ENCODE assay signal across 1 cellular context in the genomic region with DNA sequence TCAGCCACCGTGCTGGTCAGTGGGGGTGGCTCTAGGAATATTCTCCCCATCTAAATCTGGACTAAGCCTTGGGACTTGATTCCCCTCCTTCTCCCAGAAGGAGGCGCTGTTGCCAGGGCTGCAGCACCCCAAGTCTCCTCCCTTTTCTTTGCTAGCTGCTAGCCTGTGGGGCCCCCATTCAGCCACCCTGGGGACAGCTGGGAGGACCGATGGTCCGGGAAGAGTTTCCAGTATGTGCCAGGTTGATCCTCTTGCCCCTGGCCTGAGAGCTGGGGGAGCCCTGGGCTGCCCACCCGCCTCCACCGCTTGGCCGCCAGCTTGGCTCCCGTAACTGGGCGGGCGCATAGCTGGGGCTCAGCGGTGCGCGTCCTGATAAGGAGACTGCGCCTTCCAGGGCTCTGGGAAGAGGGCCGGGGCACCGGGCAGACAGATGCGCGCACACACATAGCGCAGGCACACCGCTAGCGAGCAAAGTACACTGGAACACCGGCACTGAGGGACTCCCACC.
TF ChIP-seq lines count a peak whose summit lies in the region.

No MANE protein-coding gene starts in this region.

TF ChIP-seq in GM12878, 131 proteins besides CTCF, POLR2A, EP300 and RAD21 (continued from another document):
- no peak for TF ChIP-seq BCL3 (IDR thresholded peaks at IDR 0.05; ENCODE audit: borderline replicate concordance, insufficient read depth, low read depth, low read length, poor library complexity, severe bottlenecking)
- TF ChIP-seq TCF12 (IDR thresholded peaks at IDR 0.05; ENCODE audit: low read depth, low read length), result no peak
- TF ChIP-seq EED (IDR thresholded peaks at IDR 0.05; ENCODE audit: low read depth), result no peak
- TF ChIP-seq JUND (IDR thresholded peaks at IDR 0.05; ENCODE audit: low read depth, low read length), result no peak
- TF ChIP-seq ZNF274 (IDR thresholded peaks at IDR 0.05; ENCODE audit: insufficient read depth, insufficient read length), result no peak
- no peak for TF ChIP-seq SMAD5 (IDR thresholded peaks at IDR 0.05; ENCODE audit: low read depth)
